Comparison of ENCODE assay signal across 8 cellular contexts in the genomic region with DNA sequence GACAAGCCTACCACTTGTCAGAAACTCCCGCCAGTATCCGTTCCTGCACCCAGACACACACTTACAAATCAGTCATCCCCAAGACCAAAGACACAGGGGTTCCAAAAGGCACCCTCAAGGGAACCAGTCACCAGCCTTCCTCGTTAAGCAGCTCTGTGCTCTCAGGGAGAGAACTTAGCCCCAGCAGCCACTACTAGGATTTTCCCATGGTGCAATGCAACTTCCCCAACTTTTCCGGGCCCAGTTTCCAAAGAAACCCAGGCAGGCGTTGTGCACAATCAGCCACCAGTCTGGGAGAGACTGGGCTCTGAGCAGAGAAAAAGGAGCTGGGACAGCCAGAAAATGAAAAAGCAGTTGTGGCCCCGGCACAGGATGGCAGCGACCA. TPM values are rescaled to one million over a fixed set of nuclear protein-coding genes. Genes with fewer than 3 reads are reported as not detected.
DNase-seq lines count a peak whose midpoint lies in the region; ATAC-seq and TF ChIP-seq lines count a peak whose summit lies in the region.

No MANE protein-coding gene starts in this region.

- peaks cover 24% of the 10 kb centered on the region in 2 donors for H3K4me1 Mint-ChIP-seq in natural killer cell treated with Interleukin-12 subunit alpha and Interleukin-12 subunit beta and Interleukin-15 and Interleukin-18, amount 100 ng/mL, for 72 hours (ENCODE audit: low read depth in 2 of 2)

- no peak for TF ChIP-seq CTCF in fibroblast of mammary gland (conservative IDR thresholded peaks at IDR 0.05; ENCODE audit: control insufficient read depth, insufficient read depth, low read depth, low read length)

- DNase-seq in NCI-H146 (lab: John Stamatoyannopoulos, UW), result peak; percentile 16
- no peak for DNase-seq in NCI-H146 treated with DMSO at 0.1 percent for 48 hours (lab: John Stamatoyannopoulos, UW; ENCODE audit: unreplicated experiment)
- peak; percentile 48 for DNase-seq in fibroblast of mammary gland (ENCODE audit: low read depth)
- no peak for DNase-seq in natural killer cell treated with Interleukin-12 subunit alpha and Interleukin-12 subunit beta and Interleukin-15 and Interleukin-18, amount 100 ng/mL, for 72 hours (ENCODE audit: low spot score)

- H3K36me3 Mint-ChIP-seq in natural killer cell treated with Interleukin-12 subunit alpha and Interleukin-12 subunit beta and Interleukin-15 and Interleukin-18, amount 100 ng/mL, for 72 hours, result no peaks in the 10 kb centered on the region

- H3K27ac Mint-ChIP-seq in natural killer cell treated with Interleukin-12 subunit alpha and Interleukin-12 subunit beta and Interleukin-15 and Interleukin-18, amount 100 ng/mL, for 72 hours, result peak overlapping the region; percentile 12 to 15

- H3K9me3 Mint-ChIP-seq in natural killer cell treated with Interleukin-12 subunit alpha and Interleukin-12 subunit beta and Interleukin-15 and Interleukin-18, amount 100 ng/mL, for 72 hours, result no peaks in the 10 kb centered on the region

- peaks cover 6 to 10% of the 10 kb centered on the region in 2 donors for H3K27me3 Mint-ChIP-seq in natural killer cell treated with Interleukin-12 subunit alpha and Interleukin-12 subunit beta and Interleukin-15 and Interleukin-18, amount 100 ng/mL, for 72 hours

- peak; percentile 74 for ATAC-seq in SK-N-SH treated with all-trans-retinoic acid at 6 μM for 48 hours
- no peak for ATAC-seq in natural killer cell treated with Interleukin-12 subunit alpha and Interleukin-12 subunit beta and Interleukin-15 and Interleukin-18, amount 100 ng/mL, for 72 hours
- no peak for ATAC-seq in HG02623 (IDR thresholded peaks at IDR 0.05; ENCODE audit: unreplicated experiment)
- ATAC-seq in HG03565 (IDR thresholded peaks at IDR 0.05; ENCODE audit: unreplicated experiment), result no peak
- no peak for ATAC-seq in HG03354 (IDR thresholded peaks at IDR 0.05; ENCODE audit: poor library complexity, severe bottlenecking, unreplicated experiment)

- H3K4me3 Mint-ChIP-seq in natural killer cell treated with Interleukin-12 subunit alpha and Interleukin-12 subunit beta and Interleukin-15 and Interleukin-18, amount 100 ng/mL, for 72 hours, result peak overlapping the region; percentile 88

- peak overlapping the region; percentile 64 for H3K4me3 ChIP-seq in fibroblast of mammary gland (ENCODE audit: control insufficient read depth, low read depth, low read length)

TF ChIP-seq in SK-N-SH treated with all-trans-retinoic acid at 6 μM for 48 hours, 23 proteins besides CTCF, POLR2A, EP300 and RAD21:
- no peak for TF ChIP-seq ZC3H10 (CRISPR knock-in tag; IDR thresholded peaks at IDR 0.05)
- TF ChIP-seq, protein P1, sequence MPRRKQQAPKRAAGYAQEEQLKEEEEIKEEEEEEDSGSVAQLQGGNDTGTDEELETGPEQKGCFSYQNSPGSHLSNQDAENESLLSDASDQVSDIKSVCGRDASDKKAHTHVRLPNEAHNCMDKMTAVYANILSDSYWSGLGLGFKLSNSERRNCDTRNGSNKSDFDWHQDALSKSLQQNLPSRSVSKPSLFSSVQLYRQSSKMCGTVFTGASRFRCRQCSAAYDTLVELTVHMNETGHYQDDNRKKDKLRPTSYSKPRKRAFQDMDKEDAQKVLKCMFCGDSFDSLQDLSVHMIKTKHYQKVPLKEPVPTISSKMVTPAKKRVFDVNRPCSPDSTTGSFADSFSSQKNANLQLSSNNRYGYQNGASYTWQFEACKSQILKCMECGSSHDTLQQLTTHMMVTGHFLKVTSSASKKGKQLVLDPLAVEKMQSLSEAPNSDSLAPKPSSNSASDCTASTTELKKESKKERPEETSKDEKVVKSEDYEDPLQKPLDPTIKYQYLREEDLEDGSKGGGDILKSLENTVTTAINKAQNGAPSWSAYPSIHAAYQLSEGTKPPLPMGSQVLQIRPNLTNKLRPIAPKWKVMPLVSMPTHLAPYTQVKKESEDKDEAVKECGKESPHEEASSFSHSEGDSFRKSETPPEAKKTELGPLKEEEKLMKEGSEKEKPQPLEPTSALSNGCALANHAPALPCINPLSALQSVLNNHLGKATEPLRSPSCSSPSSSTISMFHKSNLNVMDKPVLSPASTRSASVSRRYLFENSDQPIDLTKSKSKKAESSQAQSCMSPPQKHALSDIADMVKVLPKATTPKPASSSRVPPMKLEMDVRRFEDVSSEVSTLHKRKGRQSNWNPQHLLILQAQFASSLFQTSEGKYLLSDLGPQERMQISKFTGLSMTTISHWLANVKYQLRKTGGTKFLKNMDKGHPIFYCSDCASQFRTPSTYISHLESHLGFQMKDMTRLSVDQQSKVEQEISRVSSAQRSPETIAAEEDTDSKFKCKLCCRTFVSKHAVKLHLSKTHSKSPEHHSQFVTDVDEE (CRISPR knock-in tag; IDR thresholded peaks at IDR 0.05), result peak; percentile 14; the same call in 1 of the 2 replicates

RNA-seq across cellular contexts. Expression of a gene that starts 1.2 kb away (rescaled TPM):
- total RNA-seq in natural killer cell treated with Interleukin-12 subunit alpha and Interleukin-12 subunit beta and Interleukin-15 and Interleukin-18, amount 100 ng/mL, for 72 hours, result 10 to 100 TPM in 1 of 2 donors, 1 to 10 TPM in 1; 8.5 to 12.3 TPM

Comparison
In these comparisons a context has a peak if more than half of its experiments do, and no peak if none do; other contexts are left out.
1. DNase-seq: peak in NCI-H146 (single experiment) and fibroblast of mammary gland (single experiment); none in NCI-H146 treated with DMSO at 0.1 percent for 48 hours (single experiment) and natural killer cell treated with Interleukin-12 subunit alpha and Interleukin-12 subunit beta and Interleukin-15 and Interleukin-18, amount 100 ng/mL, for 72 hours (single experiment).